Comparison of ENCODE assay signal across 25 cellular contexts in genomic region chr10:117587036-117587435, GRCh38. TPM values are rescaled to one million over a fixed set of nuclear protein-coding genes. Genes with fewer than 3 reads are reported as not detected.
"Had no signal": no experiment of that assay in that cellular context is flagged by ENCODE, and none has a peak within 500 bp of the region (broad histone marks: within the 10 kb centered on the region; RNA-seq: fewer than 3 reads in every experiment).

No MANE protein-coding gene starts in this region.

- ATAC-seq: stimulated activated effector memory CD8-positive, alpha-beta T cell treated with anti-CD3 and anti-CD28 coated beads, Interleukin-12 subunit alpha, Interleukin-12 subunit beta, amount 100 ng/mL, for 72 hours; stimulated activated memory B cell treated with anti-CD40 and anti-IgM and Interleukin-4, amounts not matched to agents 10 μg/mL and 1 μg/mL and 100 μg/mL, for 72 hours; stimulated activated naive B cell treated with anti-CD40 and anti-IgM and Interleukin-4, amounts not matched to agents 10 μg/mL and 1 μg/mL and 100 μg/mL, for 72 hours; stimulated activated naive CD8-positive, alpha-beta T cell treated with anti-CD3 and anti-CD28 coated beads, Interleukin-15, amount 100 ng/mL, for 72 hours; stimulated activated naive CD8-positive, alpha-beta T cell treated with anti-CD3 and anti-CD28 coated beads, Interleukin-15, Interleukin-2, amounts not matched to agents 100 U/mL and 50 U/mL, for 24 hours; upper lobe of right lung had no signal

- H3K27ac ChIP-seq: stomach, suprapubic skin, testis, thoracic aorta, thyroid gland, tibial artery, tibial nerve, transverse colon, upper lobe of left lung, upper lobe of right lung, uterus, vagina had no signal

- H3K36me3 ChIP-seq: stomach, suprapubic skin, thoracic aorta, thyroid gland, tibial artery, tibial nerve, transverse colon, upper lobe of left lung, upper lobe of right lung, uterus, vagina had no signal

- H3K9me3 ChIP-seq: stomach, suprapubic skin, testis, thoracic aorta, thyroid gland, tibial artery, tibial nerve, transverse colon, upper lobe of left lung, upper lobe of right lung, uterus, vagina had no signal

- H3K4me1 ChIP-seq: stomach, suprapubic skin, testis, thyroid gland, tibial artery, tibial nerve, transverse colon, upper lobe of left lung, upper lobe of right lung, uterus, vagina had no signal

- H3K27me3 ChIP-seq: suprapubic skin, testis, thyroid gland, tibial artery, tibial nerve, transverse colon, upper lobe of left lung, uterus, vagina had no signal

- DNase-seq: stimulated activated CD4-positive, alpha-beta T cell treated with anti-CD3 and anti-CD28 coated beads, Interleukin-2, amount 100 ng/mL, for 48 hours; stimulated activated CD4-positive, alpha-beta T cell treated with anti-CD3 and anti-CD28 coated beads, Interleukin-4, amount 100 ng/mL, for 1 hour; stimulated activated CD4-positive, alpha-beta T cell treated with anti-CD3 and anti-CD28 coated beads, Interleukin-4, amount 100 ng/mL, for 24 hours; stimulated activated CD4-positive, alpha-beta T cell treated with anti-CD3 and anti-CD28 coated beads, Interleukin-4, amount 100 ng/mL, for 4 hours; stimulated activated CD8-positive, alpha-beta memory T cell treated with anti-CD3 and anti-CD28 coated beads, Interleukin-4, amount 100 ng/mL, for 48 hours; stimulated activated naive B cell treated with anti-CD40 and anti-IgM and Interleukin-4, amounts not matched to agents 10 μg/mL and 1 μg/mL and 100 μg/mL, for 72 hours; stimulated activated naive CD4-positive, alpha-beta T cell; stimulated activated naive CD4-positive, alpha-beta T cell treated with Interleukin-2 at 50 U/mL for 16 hours; stimulated activated naive CD8-positive, alpha-beta T cell treated with anti-CD3 and anti-CD28 coated beads, Interleukin-15, amount 100 ng/mL, for 72 hours; stimulated activated naive CD8-positive, alpha-beta T cell treated with anti-CD3 and anti-CD28 coated beads, Interleukin-15, Interleukin-2, amounts not matched to agents 100 U/mL and 50 U/mL, for 24 hours; stomach; substantia nigra; testis; thyroid gland; tibial artery; transverse colon; upper lobe of left lung; upper lobe of right lung; uterus had no signal

- H3K4me3 ChIP-seq: stomach, suprapubic skin, testis, thoracic aorta, thyroid gland, tibial artery, tibial nerve, transverse colon, upper lobe of left lung, upper lobe of right lung, uterus, vagina had no signal

RNA-seq across cellular contexts. Expression of gene EMX2, which starts 44.5 kb away (rescaled TPM):
- total RNA-seq: stomach, thoracic aorta, upper lobe of right lung had no signal
